In genomic region chr7:94973844-94974243, GRCh38 we compare ENCODE assay signal across 20 cellular contexts.
"Had no signal": no experiment of that assay in that cellular context is flagged by ENCODE, and none has a peak within 500 bp of the region (broad histone marks: within the 10 kb centered on the region; RNA-seq: fewer than 3 reads in every experiment).

No MANE protein-coding gene starts in this region.

- DNase-seq: activated CD4-positive, alpha-beta T cell treated with anti-CD3 and anti-CD28 coated beads, Interleukin-2, amount 50 U/mL, for 1 hour; activated CD8-positive, alpha-beta T cell treated with anti-CD3 and anti-CD28 coated beads, Interleukin-2, amount 10 ng/mL, durations not matched to agents 7 days and 5 days; activated gamma-delta T cell treated with Interleukin-2 at 50 U/mL for 16 hours; aorta; central memory CD4-positive, alpha-beta T cell; dermis blood vessel endothelial cell; effector CD8-positive, alpha-beta T cell; erythroblast; foreskin fibroblast; lower lobe of right lung; naive thymus-derived CD8-positive, alpha-beta T cell; pancreas; right cardiac atrium; stimulated activated CD4-positive, alpha-beta T cell treated with anti-CD3 and anti-CD28 coated beads, Interleukin-12 subunit alpha, Interleukin-12 subunit beta, amount 100 ng/mL, for 4 hours; stimulated activated naive B cell treated with anti-CD40 and anti-IgM and Interleukin-4, amounts not matched to agents 10 μg/mL and 1 μg/mL and 100 μg/mL, for 72 hours; trophoblast cell; uterus had no signal

- H3K36me3 Mint-ChIP-seq: stimulated activated naive B cell treated with anti-CD40 and anti-IgM and Interleukin-4, amounts not matched to agents 10 μg/mL and 1 μg/mL and 100 μg/mL, for 72 hours had no signal

- ATAC-seq: activated CD4-positive, CD25-positive, alpha-beta regulatory T cell treated with anti-CD3 and anti-CD28 coated beads, Interleukin-2, amount 50 U/mL, for 24 hours; activated CD8-positive, alpha-beta T cell treated with anti-CD3 and anti-CD28 coated beads, Interleukin-2, amount 10 ng/mL, durations not matched to agents 7 days and 5 days; activated naive CD4-positive, alpha-beta T cell treated with anti-CD3 and anti-CD28 coated beads, Interleukin-2, amount 50 U/mL, for 72 hours; lower lobe of right lung; naive thymus-derived CD8-positive, alpha-beta T cell; pancreas; right cardiac atrium; stimulated activated naive B cell treated with anti-CD40 and anti-IgM and Interleukin-4, amounts not matched to agents 10 μg/mL and 1 μg/mL and 100 μg/mL, for 72 hours had no signal

- H3K4me3 Mint-ChIP-seq: activated CD8-positive, alpha-beta T cell treated with anti-CD3 and anti-CD28 coated beads, Interleukin-2, amount 10 ng/mL, durations not matched to agents 7 days and 5 days; naive thymus-derived CD8-positive, alpha-beta T cell; stimulated activated naive B cell treated with anti-CD40 and anti-IgM and Interleukin-4, amounts not matched to agents 10 μg/mL and 1 μg/mL and 100 μg/mL, for 72 hours; T-helper 2 cell treated with Interferon-gamma antibody and Interleukin-4, amounts not matched to agents 5 μg/mL and 100 μg/mL, for 36 hours had no signal

- H3K27ac Mint-ChIP-seq: activated CD8-positive, alpha-beta T cell treated with anti-CD3 and anti-CD28 coated beads, Interleukin-2, amount 10 ng/mL, durations not matched to agents 7 days and 5 days; activated naive CD4-positive, alpha-beta T cell treated with anti-CD3 and anti-CD28 coated beads, Interleukin-2, amount 50 U/mL, for 72 hours; naive thymus-derived CD8-positive, alpha-beta T cell; stimulated activated naive B cell treated with anti-CD40 and anti-IgM and Interleukin-4, amounts not matched to agents 10 μg/mL and 1 μg/mL and 100 μg/mL, for 72 hours; T-helper 2 cell treated with Interferon-gamma antibody and Interleukin-4, amounts not matched to agents 5 μg/mL and 100 μg/mL, for 36 hours had no signal

- H3K4me1 Mint-ChIP-seq: naive thymus-derived CD8-positive, alpha-beta T cell had no signal

- H3K9me3 Mint-ChIP-seq: T-helper 2 cell treated with Interferon-gamma antibody and Interleukin-4, amounts not matched to agents 5 μg/mL and 100 μg/mL, for 36 hours had no signal
